ENCODE assay signal across 8 cellular contexts in genomic region chr12:105409881-105410471, GRCh38.
DNase-seq lines count a peak whose midpoint lies in the region; ATAC-seq and TF ChIP-seq lines count a peak whose summit lies in the region.

No MANE protein-coding gene starts in this region.

- H3K27ac ChIP-seq in CD8-positive, alpha-beta memory T cell (ENCODE audit: low read depth, low read length): no peak overlapping the region
- H3K27ac ChIP-seq in vagina (no peak overlapping the region), esophagus muscularis mucosa (replicated peaks in 1 of 4) (no peak overlapping the region)

- H3K27ac Mint-ChIP-seq in CD8-positive, alpha-beta memory T cell: peak overlapping the region in 6 of 8 donors; percentile 24 to 88 (median 60)
- H3K27ac Mint-ChIP-seq in WTC11: no peak overlapping the region

- no peak overlapping the region for H3K4me3 ChIP-seq in CD8-positive, alpha-beta memory T cell (ENCODE audit: low read length)
- no peak overlapping the region for H3K4me3 ChIP-seq in vagina
- no peak overlapping the region for H3K4me3 ChIP-seq in esophagus muscularis mucosa

- peaks cover 17 to 21% (median 18%) of the 10 kb centered on the region in 3 donors for H3K4me1 Mint-ChIP-seq in CD8-positive, alpha-beta memory T cell
- H3K4me1 Mint-ChIP-seq in WTC11: peaks cover 15% of the 10 kb centered on the region

- TF ChIP-seq CTCF in WTC11 (IDR thresholded peaks at IDR 0.05) (no peak), vagina (IDR thresholded peaks at IDR 0.05) (no peak), esophagus muscularis mucosa (IDR thresholded peaks at IDR 0.05) (no peak)

- TF ChIP-seq POLR2A in vagina (IDR thresholded peaks at IDR 0.05) (no peak), esophagus muscularis mucosa (IDR thresholded peaks at IDR 0.05; ENCODE audit: low read depth) (no peak)

- H3K27me3 Mint-ChIP-seq in CD8-positive, alpha-beta memory T cell: no peaks in the 10 kb centered on the region
- H3K27me3 Mint-ChIP-seq in WTC11 (ENCODE audit: low read depth): 0 out of 2 replicates have a peak, but pooled peaks cover 2% of the 10 kb centered on the region

- peaks cover 1 to 6% (median 2%) of the 10 kb centered on the region in 3 donors for H3K36me3 Mint-ChIP-seq in CD8-positive, alpha-beta memory T cell
- peaks cover 1% of the 10 kb centered on the region; the same call in 1 of the 2 replicates for H3K36me3 Mint-ChIP-seq in WTC11

- CTCF ChIA-PET in CD8-positive, alpha-beta memory T cell (lab: Charles Lee): no interaction called here
- CTCF ChIA-PET in WTC11 (lab: Charles Lee): interaction anchor here (1.4 kb wide), 1 partner anchor 11 kb away, joined by 4 read pairs; no protein-coding TSS in a partner anchor

- H3K36me3 ChIP-seq in CD8-positive, alpha-beta memory T cell (ENCODE audit: insufficient read depth, low read length): no peaks in the 10 kb centered on the region
- no peaks in the 10 kb centered on the region for H3K36me3 ChIP-seq in vagina
- H3K36me3 ChIP-seq in esophagus muscularis mucosa: no peaks in the 10 kb centered on the region

- peaks cover 11% of the 10 kb centered on the region for H3K4me1 ChIP-seq in CD8-positive, alpha-beta memory T cell (ENCODE audit: insufficient read depth, low read length)
- H3K4me1 ChIP-seq in vagina (no peaks in the 10 kb centered on the region), esophagus muscularis mucosa (peaks cover 0 to 13% (median 8%) of the 10 kb centered on the region in 4 donors)

- POLR2A ChIA-PET in CD8-positive, alpha-beta memory T cell (lab: Charles Lee): no interaction called here
- POLR2A ChIA-PET in WTC11 (lab: Charles Lee): no interaction called here

- no peaks in the 10 kb centered on the region for H3K9me3 Mint-ChIP-seq in CD8-positive, alpha-beta memory T cell
- peaks cover 8% of the 10 kb centered on the region for H3K9me3 Mint-ChIP-seq in WTC11

- no peak for TF ChIP-seq EP300 in esophagus muscularis mucosa (IDR thresholded peaks at IDR 0.05)

- no peaks in the 10 kb centered on the region for H3K27me3 ChIP-seq in CD8-positive, alpha-beta memory T cell (ENCODE audit: insufficient read depth, low read length, poor library complexity, severe bottlenecking)
- no peaks in the 10 kb centered on the region for H3K27me3 ChIP-seq in vagina
- no peaks in the 10 kb centered on the region for H3K27me3 ChIP-seq in esophagus muscularis mucosa

- no peak for DNase-seq in CD8-positive, alpha-beta memory T cell
- DNase-seq in NCI-H1092 treated with DMSO at 0.1 percent for 48 hours (lab: John Stamatoyannopoulos, UW) (peak; percentile 98), WTC11 (ENCODE audit: low spot score) (no peak), islet precursor cell (peak; percentile 69), head of caudate nucleus (no peak), vagina (ENCODE audit: extremely low spot score in 2 of 2) (no peak), esophagus muscularis mucosa (ENCODE audit: extremely low spot score) (no peak)
- DNase-seq in activated CD8-positive, alpha-beta memory T cell treated with anti-CD3 and anti-CD28 coated beads, Interleukin-2, amount 50 U/mL, for 4 hours: no peak

- H3K4me3 Mint-ChIP-seq in CD8-positive, alpha-beta memory T cell: peak overlapping the region; percentile 58 to 91 (median 74)
- no peak overlapping the region for H3K4me3 Mint-ChIP-seq in WTC11

- peak; percentile 50; the same call in 1 of the 2 replicates for ATAC-seq in WTC11

- 31% methylated on average over 7 of the region's 7 CpGs for WGBS in esophagus muscularis mucosa

- intact Hi-C loops in head of caudate nucleus (cut with DNase I): no loop called here
- intact Hi-C loops in vagina (cut with DNase I): no loop called here
- intact Hi-C loops in esophagus muscularis mucosa (cut with DNase I): no loop called here

- no peaks in the 10 kb centered on the region for H3K9me3 ChIP-seq in CD8-positive, alpha-beta memory T cell (ENCODE audit: low read length)
- H3K9me3 ChIP-seq in vagina (no peaks in the 10 kb centered on the region), esophagus muscularis mucosa (no peaks in the 10 kb centered on the region)

TF ChIP-seq in WTC11, 78 proteins besides CTCF, POLR2A, EP300 and RAD21:
- no peak for TF ChIP-seq SP1 (CRISPR knock-in tag; conservative IDR thresholded peaks at IDR 0.05)

Comparison
In these comparisons a context has a peak if more than half of its experiments do, and no peak if none do; other contexts are left out.
1. DNase-seq: peak in NCI-H1092 treated with DMSO at 0.1 percent for 48 hours (single experiment) and islet precursor cell (single experiment); none in CD8-positive, alpha-beta memory T cell (0 of 5), WTC11 (single experiment), head of caudate nucleus (0 of 42), vagina (0 of 2), esophagus muscularis mucosa (single experiment) and activated CD8-positive, alpha-beta memory T cell treated with anti-CD3 and anti-CD28 coated beads, Interleukin-2, amount 50 U/mL, for 4 hours (single experiment).